Comparison of ENCODE assay signal across 15 cellular contexts in the genomic region with DNA sequence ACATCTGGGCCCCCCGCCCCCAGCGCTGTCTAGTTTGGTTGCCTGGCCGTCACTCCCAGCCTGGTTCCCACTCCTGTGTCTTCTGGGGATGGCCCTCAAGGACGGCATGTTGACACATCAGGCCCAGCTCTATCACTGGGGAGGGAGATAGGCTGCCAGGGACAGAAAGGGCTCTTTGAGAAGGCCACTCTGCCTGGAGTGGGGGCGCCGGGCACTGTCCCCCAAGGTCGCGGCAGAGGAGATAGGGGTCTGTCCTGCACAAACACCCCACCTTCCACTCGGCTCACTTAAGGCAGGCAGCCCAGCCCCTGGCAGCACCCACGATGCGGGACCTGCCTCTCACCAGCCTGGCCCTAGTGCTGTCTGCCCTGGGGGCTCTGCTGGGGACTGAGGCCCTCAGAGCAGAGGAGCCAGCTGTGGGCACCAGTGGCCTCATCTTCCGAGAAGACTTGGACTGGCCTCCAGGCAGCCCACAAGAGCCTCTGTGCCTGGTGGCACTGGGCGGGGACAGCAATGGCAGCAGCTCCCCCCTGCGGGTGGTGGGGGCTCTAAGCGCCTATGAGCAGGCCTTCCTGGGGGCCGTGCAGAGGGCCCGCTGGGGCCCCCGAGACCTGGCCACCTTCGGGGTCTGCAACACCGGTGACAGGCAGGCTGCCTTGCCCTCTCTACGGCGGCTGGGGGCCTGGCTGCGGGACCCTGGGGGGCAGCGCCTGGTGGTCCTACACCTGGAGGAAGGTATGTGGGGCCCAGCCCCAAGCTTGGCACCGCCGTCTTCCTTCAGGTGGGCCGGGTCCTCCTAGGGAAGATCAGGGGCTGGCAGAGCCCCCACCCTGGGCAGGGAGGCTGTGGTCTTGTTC. TPM values are rescaled to one million over a fixed set of nuclear protein-coding genes. Genes with fewer than 3 reads are reported as not detected.
DNase-seq lines count a peak whose midpoint lies in the region; ATAC-seq and TF ChIP-seq lines count a peak whose summit lies in the region.
"Had no signal": no experiment of that assay in that cellular context is flagged by ENCODE, and none has a peak within 500 bp of the region (broad histone marks: within the 10 kb centered on the region; RNA-seq: fewer than 3 reads in every experiment).

TSS of gene AMH (plus strand) at position 314 of the 857 bp plus-strand sequence. CDS start at position 324, 10 bp downstream.

- peaks cover 0 to 37% (median 0%) of the 10 kb centered on the region in 3 donors for H3K36me3 Mint-ChIP-seq in CD8-positive, alpha-beta memory T cell

- H3K4me3 Mint-ChIP-seq in CD8-positive, alpha-beta memory T cell: peak within 1 kb of the TSS in 3 of 7 donors; percentile 13 to 32 (median 24)

- H3K36me3 ChIP-seq in right atrium auricular region: peaks cover 47% of the 10 kb centered on the region
- H3K36me3 ChIP-seq in PC-3 (ENCODE audit: low read depth, low read length): peaks cover 8% of the 10 kb centered on the region
- peaks cover 53% of the 10 kb centered on the region for H3K36me3 ChIP-seq in thymus (ENCODE audit: control insufficient read depth, insufficient read depth)
- H3K36me3 ChIP-seq in CD8-positive, alpha-beta memory T cell (ENCODE audit: insufficient read depth, low read length): peaks cover 30% of the 10 kb centered on the region

- no peaks in the 10 kb centered on the region for H3F3A ChIP-seq in PC-3 (ENCODE audit: low read length, unreplicated experiment)

- peaks cover 0 to 1% (median 0%) of the 10 kb centered on the region in 5 donors for H3K9me3 Mint-ChIP-seq in CD8-positive, alpha-beta memory T cell

- TF ChIP-seq CTCF in right atrium auricular region (IDR thresholded peaks at IDR 0.05): no peak
- TF ChIP-seq CTCF in PC-3 (conservative IDR thresholded peaks at IDR 0.05; ENCODE audit: low read depth, low read length): no peak

- BruUV-seq in PC-3 (replicated peaks; lab: Mats Ljungman, UMichigan): TSS peak; percentile 10

- peak; percentile 2 for ATAC-seq in Right ventricle myocardium inferior
- 0 out of 2 replicates have a peak, but pooled peaks have one; percentile 6 for ATAC-seq in PC-3
- ATAC-seq in left cardiac atrium: no peak

- peaks cover 0 to 58% of the 10 kb centered on the region in 2 donors for H3K4me1 ChIP-seq in right atrium auricular region
- H3K4me1 ChIP-seq in PC-3 (ENCODE audit: insufficient read depth, low read length): no peaks in the 10 kb centered on the region
- peaks cover 20% of the 10 kb centered on the region for H3K4me1 ChIP-seq in thymus (ENCODE audit: control insufficient read depth, insufficient read depth, low read length)
- H3K4me1 ChIP-seq in CD8-positive, alpha-beta memory T cell (ENCODE audit: insufficient read depth, low read length): peaks cover 15% of the 10 kb centered on the region
- H3K4me1 ChIP-seq: pancreas had no signal

- H3K27ac ChIP-seq in right atrium auricular region (no peak within 1 kb of the TSS), PC-3 (ENCODE audit: low read length) (no peak within 1 kb of the TSS), thymus (ENCODE audit: low read depth) (peak within 1 kb of the TSS; percentile 5)
- H3K27ac ChIP-seq in CD8-positive, alpha-beta memory T cell (ENCODE audit: low read depth, low read length): no peak within 1 kb of the TSS
- H3K27ac ChIP-seq: pancreas, spleen, WERI-Rb-1 had no signal

- H3K79me2 ChIP-seq in PC-3 (ENCODE audit: low read length): no peaks in the 10 kb centered on the region

- 93% methylated on average over 27 of the region's 27 CpGs for WGBS in thymus

- H3K27me3 Mint-ChIP-seq in CD8-positive, alpha-beta memory T cell: peaks cover 0 to 2% of the 10 kb centered on the region in 2 donors

- H3K4me1 Mint-ChIP-seq in CD8-positive, alpha-beta memory T cell: peaks cover 0 to 21% (median 4%) of the 10 kb centered on the region in 3 donors

- no peak for DNase-seq in Right ventricle myocardium inferior (ENCODE audit: missing footprints)
- DNase-seq in right atrium auricular region (ENCODE audit: low spot score): no peak
- no peak for DNase-seq in PC-3
- DNase-seq in left cardiac atrium: peak; percentile 21
- DNase-seq in activated effector memory CD4-positive, alpha-beta T cell treated with Interleukin-2 at 50 U/mL for 16 hours: no peak
- no peak for DNase-seq in D341Med (ENCODE audit: low spot score)
- no peak for DNase-seq in CD8-positive, alpha-beta memory T cell
- DNase-seq: activated CD8-positive, alpha-beta memory T cell treated with anti-CD3 and anti-CD28 coated beads, Interleukin-2, amount 50 U/mL, for 4 hours; activated naive CD4-positive, alpha-beta T cell treated with anti-CD3 and anti-CD28 coated beads, Interleukin-2, amount 50 U/mL, for 16 hours; NCI-H1092; NCI-H226; spleen; WERI-Rb-1 had no signal

- H3K27me3 ChIP-seq in right atrium auricular region: peaks cover 17 to 33% of the 10 kb centered on the region in 2 donors
- H3K27me3 ChIP-seq in PC-3 (ENCODE audit: low read length): no peaks in the 10 kb centered on the region
- peaks cover 50% of the 10 kb centered on the region for H3K27me3 ChIP-seq in thymus (ENCODE audit: control insufficient read depth, insufficient read depth)
- H3K27me3 ChIP-seq in CD8-positive, alpha-beta memory T cell (ENCODE audit: insufficient read depth, low read length, poor library complexity, severe bottlenecking): peaks cover 10% of the 10 kb centered on the region

- H3K9me3 ChIP-seq in right atrium auricular region: no peaks in the 10 kb centered on the region
- no peaks in the 10 kb centered on the region for H3K9me3 ChIP-seq in PC-3 (ENCODE audit: low read length)
- H3K9me3 ChIP-seq in thymus (ENCODE audit: control insufficient read depth): no peaks in the 10 kb centered on the region
- H3K9me3 ChIP-seq in CD8-positive, alpha-beta memory T cell (ENCODE audit: low read length): no peaks in the 10 kb centered on the region
- H3K9me3 ChIP-seq: pancreas, spleen had no signal

- POLR2A ChIA-PET in PC-3 (lab: Charles Lee; ENCODE audit: unreplicated experiment): no interaction called here
- POLR2A ChIA-PET in CD8-positive, alpha-beta memory T cell (lab: Charles Lee): interaction anchor here (1.0 to 8.2 kb wide), 2 partner anchors 9 to 10 kb away, joined by 3 to 69 read pairs; no protein-coding TSS in a partner anchor

- H3K27ac Mint-ChIP-seq in CD8-positive, alpha-beta memory T cell: no peak within 1 kb of the TSS

- CTCF ChIA-PET in PC-3 (lab: Charles Lee): no interaction called here
- CTCF ChIA-PET in CD8-positive, alpha-beta memory T cell (lab: Charles Lee): interaction anchor here (0.9 to 1.7 kb wide), 4 partner anchors 9 to 13 kb away, joined by 3 to 7 read pairs (median 4); no protein-coding TSS in a partner anchor

- no peaks in the 10 kb centered on the region for H4K20me1 ChIP-seq in PC-3 (ENCODE audit: low read length)

- intact Hi-C loops in Right ventricle myocardium inferior (cut with DNase I): no loop called here
- intact Hi-C loops in PC-3 (cut with micrococcal nuclease): no loop called here
- intact Hi-C loops in left cardiac atrium (cut with DNase I): no loop called here

- H3K9ac ChIP-seq in PC-3 (ENCODE audit: low read length): no peak within 1 kb of the TSS

- H3K4me3 ChIP-seq in right atrium auricular region (no peak within 1 kb of the TSS), PC-3 (ENCODE audit: low read length) (no peak within 1 kb of the TSS), thymus (ENCODE audit: low read length) (no peak within 1 kb of the TSS)
- H3K4me3 ChIP-seq in CD8-positive, alpha-beta memory T cell (ENCODE audit: low read length): no peak within 1 kb of the TSS
- H3K4me3 ChIP-seq: pancreas had no signal

- no peak within 1 kb of the TSS for H3K4me2 ChIP-seq in PC-3 (ENCODE audit: low read length)

- H2AFZ ChIP-seq in PC-3 (ENCODE audit: low read length): no peak within 1 kb of the TSS

- H3K9me2 ChIP-seq in PC-3 (replicated peaks; ENCODE audit: low read length): no peaks in the 10 kb centered on the region

RNA-seq across cellular contexts. Expression of gene AMH, which starts in this region (rescaled TPM):
- total RNA-seq in Right ventricle myocardium inferior (0.89 TPM), right atrium auricular region (under 1 TPM in 1 of 2 donors, not detected in 1; 0.98 TPM), PC-3 (2014; rRNA removed) (6.0 and 7.7 TPM in 2 replicates), left cardiac atrium (1 to 10 TPM in 1 of 2 donors, under 1 TPM in 1; 0.80 to 1.6 TPM)
- polyA plus RNA-seq in thymus: 2.2 TPM
- 1 to 10 TPM; 5.9 to 7.4 TPM for total RNA-seq in CD8-positive, alpha-beta memory T cell
- polyA plus RNA-seq in CD8-positive, alpha-beta memory T cell: not detected

Comparison
In these comparisons a context has a peak if more than half of its experiments do, and no peak if none do; other contexts are left out.
1. Peak in ATAC-seq in Right ventricle myocardium inferior; RNA of the gene not detected or under 1 TPM.